13 cellular contexts compared by ENCODE assay signal in the genomic region with DNA sequence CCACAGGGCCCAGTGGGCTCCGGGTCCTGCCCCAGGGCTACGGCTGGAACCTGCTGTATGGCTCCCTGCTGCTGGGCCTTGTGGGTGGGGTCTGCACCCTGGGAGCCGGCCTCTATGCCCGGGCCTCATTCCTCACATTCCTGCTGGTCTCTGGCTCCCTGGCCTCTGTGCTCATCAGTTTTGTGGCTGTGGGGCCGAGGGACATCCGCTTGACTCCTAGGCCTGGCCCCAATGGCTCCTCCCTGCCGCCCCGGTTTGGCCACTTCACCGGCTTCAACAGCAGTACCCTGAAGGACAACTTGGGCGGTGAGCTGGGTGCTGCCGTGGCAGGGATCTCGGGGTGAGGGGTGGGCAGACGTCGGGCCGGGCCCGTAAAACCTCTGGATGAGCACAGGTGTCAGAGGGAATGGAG.
"Had no signal": no experiment of that assay in that cellular context is flagged by ENCODE, and none has a peak within 500 bp of the region (broad histone marks: within the 10 kb centered on the region; RNA-seq: fewer than 3 reads in every experiment).

No MANE protein-coding gene starts in this region.

- H3K9me3 Mint-ChIP-seq: activated naive CD4-positive, alpha-beta T cell treated with anti-CD3 and anti-CD28 coated beads, Interleukin-2, amount 50 U/mL, for 24 hours; activated T-helper 2 cell treated with anti-CD3 and anti-CD28 coated beads, Interferon-gamma antibody, Interleukin-2, Interleukin-4, amounts not matched to agents 10 μg/mL and 5 μg/mL and 100 μg/mL, durations not matched to agents 14 hours and 24 hours and 36 hours; effector memory CD8-positive, alpha-beta T cell; natural killer cell had no signal

- H3K27ac Mint-ChIP-seq: activated T-helper 2 cell treated with anti-CD3 and anti-CD28 coated beads, Interferon-gamma antibody, Interleukin-2, Interleukin-4, amounts not matched to agents 10 μg/mL and 5 μg/mL and 100 μg/mL, durations not matched to agents 14 hours and 24 hours and 36 hours; natural killer cell had no signal

- H3K36me3 Mint-ChIP-seq: natural killer cell had no signal

- ATAC-seq: activated CD4-positive, CD25-positive, alpha-beta regulatory T cell treated with anti-CD3 and anti-CD28 coated beads, Interleukin-2, amount 50 U/mL, for 24 hours; body of pancreas; effector memory CD8-positive, alpha-beta T cell; gastroesophageal sphincter; mucosa of descending colon; natural killer cell had no signal

- H3K4me3 Mint-ChIP-seq: activated naive CD4-positive, alpha-beta T cell treated with anti-CD3 and anti-CD28 coated beads, Interleukin-2, amount 50 U/mL, for 24 hours; effector memory CD8-positive, alpha-beta T cell; natural killer cell had no signal

- DNase-seq: body of pancreas; central memory CD4-positive, alpha-beta T cell; cortex of kidney; effector memory CD8-positive, alpha-beta T cell; natural killer cell; ovary; stimulated activated CD4-positive, alpha-beta T cell treated with anti-CD3 and anti-CD28 coated beads, Interleukin-4, amount 100 ng/mL, for 1 hour; stomach had no signal

- H3K27me3 Mint-ChIP-seq: activated naive CD4-positive, alpha-beta T cell treated with anti-CD3 and anti-CD28 coated beads, Interleukin-2, amount 50 U/mL, for 24 hours; effector memory CD8-positive, alpha-beta T cell had no signal
